In genomic region chr16:54290203-54291106, GRCh38 we compare ENCODE assay signal across 17 cellular contexts. TPM values are rescaled to one million over a fixed set of nuclear protein-coding genes. Genes with fewer than 3 reads are reported as not detected.
DNase-seq lines count a peak whose midpoint lies in the region; ATAC-seq and TF ChIP-seq lines count a peak whose summit lies in the region.
"Had no signal": no experiment of that assay in that cellular context is flagged by ENCODE, and none has a peak within 500 bp of the region (broad histone marks: within the 10 kb centered on the region; RNA-seq: fewer than 3 reads in every experiment).

No MANE protein-coding gene starts in this region.

- TF ChIP-seq CTCF in osteocyte (IDR thresholded peaks at IDR 0.05), result no peak

- intact Hi-C loops in activated T-helper 2 cell treated with anti-CD3 and anti-CD28 coated beads, Interferon-gamma antibody, Interleukin-2, Interleukin-4, amounts not matched to agents 10 μg/mL and 5 μg/mL and 100 μg/mL, durations not matched to agents 14 hours and 24 hours and 36 hours (cut with micrococcal nuclease), result loop anchor here (5.0 kb wide), 1 partner anchor 1082 kb away; no protein-coding TSS in a partner anchor
- intact Hi-C loops in right cardiac atrium (cut with DNase I), result no loop called here

- no peaks in the 10 kb centered on the region for H3K4me1 ChIP-seq in right cardiac atrium (ENCODE audit: control insufficient read depth, insufficient read depth, low read length)
- H3K4me1 ChIP-seq: prostate gland had no signal

- H3K4me3 ChIP-seq in right cardiac atrium (ENCODE audit: low read length), result peak overlapping the region; percentile 30
- H3K4me3 ChIP-seq: prostate gland, upper lobe of right lung had no signal

- H3K27ac ChIP-seq in right cardiac atrium (ENCODE audit: low read length), result no peak overlapping the region
- H3K27ac ChIP-seq: 22Rv1, prostate gland, upper lobe of right lung had no signal

- H3K27ac Mint-ChIP-seq in T-helper 1 cell treated with Interleukin-12 subunit alpha and Interleukin-12 subunit beta and Interleukin-4 antibody, amounts not matched to agents 30 μg/mL and 1 μg/mL, for 36 hours, result peak overlapping the region; percentile 58
- H3K27ac Mint-ChIP-seq in activated T-helper 2 cell treated with anti-CD3 and anti-CD28 coated beads, Interferon-gamma antibody, Interleukin-2, Interleukin-4, amounts not matched to agents 10 μg/mL and 5 μg/mL and 100 μg/mL, durations not matched to agents 14 hours and 24 hours and 36 hours, result peak overlapping the region; percentile 12
- H3K27ac Mint-ChIP-seq in osteocyte (ENCODE audit: unreplicated experiment), result no peak overlapping the region

- ATAC-seq in right cardiac atrium, result no peak
- no peak for ATAC-seq in HG03439 (IDR thresholded peaks at IDR 0.05; ENCODE audit: unreplicated experiment)
- ATAC-seq: HCT116, upper lobe of right lung had no signal

- H3K36me3 Mint-ChIP-seq in T-helper 1 cell treated with Interleukin-12 subunit alpha and Interleukin-12 subunit beta and Interleukin-4 antibody, amounts not matched to agents 30 μg/mL and 1 μg/mL, for 36 hours (ENCODE audit: low read depth), result peaks cover 10% of the 10 kb centered on the region
- peaks cover 7% of the 10 kb centered on the region for H3K36me3 Mint-ChIP-seq in activated T-helper 2 cell treated with anti-CD3 and anti-CD28 coated beads, Interferon-gamma antibody, Interleukin-2, Interleukin-4, amounts not matched to agents 10 μg/mL and 5 μg/mL and 100 μg/mL, durations not matched to agents 14 hours and 24 hours and 36 hours (ENCODE audit: low read depth)
- H3K36me3 Mint-ChIP-seq in osteocyte (ENCODE audit: unreplicated experiment), result no peaks in the 10 kb centered on the region

- peaks cover 7% of the 10 kb centered on the region for H3K4me1 Mint-ChIP-seq in T-helper 1 cell treated with Interleukin-12 subunit alpha and Interleukin-12 subunit beta and Interleukin-4 antibody, amounts not matched to agents 30 μg/mL and 1 μg/mL, for 36 hours (ENCODE audit: low read depth)
- peaks cover 8% of the 10 kb centered on the region for H3K4me1 Mint-ChIP-seq in activated T-helper 2 cell treated with anti-CD3 and anti-CD28 coated beads, Interferon-gamma antibody, Interleukin-2, Interleukin-4, amounts not matched to agents 10 μg/mL and 5 μg/mL and 100 μg/mL, durations not matched to agents 14 hours and 24 hours and 36 hours (ENCODE audit: low read depth)
- peaks cover 23% of the 10 kb centered on the region for H3K4me1 Mint-ChIP-seq in osteocyte (ENCODE audit: unreplicated experiment)

- 11% methylated on average over 60 of the region's 60 CpGs for WGBS in right cardiac atrium

- no peaks in the 10 kb centered on the region for H3K9me3 Mint-ChIP-seq in T-helper 1 cell treated with Interleukin-12 subunit alpha and Interleukin-12 subunit beta and Interleukin-4 antibody, amounts not matched to agents 30 μg/mL and 1 μg/mL, for 36 hours
- H3K9me3 Mint-ChIP-seq in activated T-helper 2 cell treated with anti-CD3 and anti-CD28 coated beads, Interferon-gamma antibody, Interleukin-2, Interleukin-4, amounts not matched to agents 10 μg/mL and 5 μg/mL and 100 μg/mL, durations not matched to agents 14 hours and 24 hours and 36 hours, result no peaks in the 10 kb centered on the region
- no peaks in the 10 kb centered on the region for H3K9me3 Mint-ChIP-seq in osteocyte (ENCODE audit: unreplicated experiment)

- H3K27me3 ChIP-seq in right cardiac atrium (ENCODE audit: control insufficient read depth, insufficient read depth), result no peaks in the 10 kb centered on the region

- H3K9me3 ChIP-seq in right cardiac atrium (ENCODE audit: control insufficient read depth, low read length), result no peaks in the 10 kb centered on the region
- H3K9me3 ChIP-seq: prostate gland, upper lobe of right lung had no signal

- H3K4me3 Mint-ChIP-seq in T-helper 1 cell treated with Interleukin-12 subunit alpha and Interleukin-12 subunit beta and Interleukin-4 antibody, amounts not matched to agents 30 μg/mL and 1 μg/mL, for 36 hours, result peak overlapping the region; percentile 23
- H3K4me3 Mint-ChIP-seq in activated T-helper 2 cell treated with anti-CD3 and anti-CD28 coated beads, Interferon-gamma antibody, Interleukin-2, Interleukin-4, amounts not matched to agents 10 μg/mL and 5 μg/mL and 100 μg/mL, durations not matched to agents 14 hours and 24 hours and 36 hours (ENCODE audit: low read depth), result no peak overlapping the region
- peak overlapping the region; percentile 11 for H3K4me3 Mint-ChIP-seq in osteocyte (ENCODE audit: unreplicated experiment)

- DNase-seq in T-helper 1 cell (no peak), right cardiac atrium (peak; percentile 18 to 66 (median 60)), osteocyte (ENCODE audit: extremely low spot score, unreplicated experiment) (no peak), NCI-H1436 treated with DMSO at 0.1 percent for 48 hours (lab: John Stamatoyannopoulos, UW) (no peak), foreskin melanocyte (no peak)
- DNase-seq in activated T-helper 2 cell treated with anti-CD3 and anti-CD28 coated beads, Interferon-gamma antibody, Interleukin-2, Interleukin-4, amounts not matched to agents 10 μg/mL and 5 μg/mL and 100 μg/mL, durations not matched to agents 14 hours and 24 hours and 36 hours (ENCODE audit: low spot score), result no peak
- DNase-seq: activated T-cell treated with anti-CD3 and anti-CD28 coated beads, Interleukin-2, amount 50 U/mL, for 1 hour; NCI-H187; NCI-H510A treated with DMSO at 0.1 percent for 48 hours; stimulated activated CD4-positive, alpha-beta T cell treated with anti-CD3 and anti-CD28 coated beads, Interleukin-2, amount 100 ng/mL, for 24 hours; stimulated activated CD8-positive, alpha-beta memory T cell treated with anti-CD3 and anti-CD28 coated beads, Interleukin-4, amount 100 ng/mL, for 48 hours; upper lobe of right lung had no signal

- H3K27me3 Mint-ChIP-seq in T-helper 1 cell treated with Interleukin-12 subunit alpha and Interleukin-12 subunit beta and Interleukin-4 antibody, amounts not matched to agents 30 μg/mL and 1 μg/mL, for 36 hours (ENCODE audit: low read depth), result peaks cover 64% of the 10 kb centered on the region
- peaks cover 61% of the 10 kb centered on the region for H3K27me3 Mint-ChIP-seq in activated T-helper 2 cell treated with anti-CD3 and anti-CD28 coated beads, Interferon-gamma antibody, Interleukin-2, Interleukin-4, amounts not matched to agents 10 μg/mL and 5 μg/mL and 100 μg/mL, durations not matched to agents 14 hours and 24 hours and 36 hours (ENCODE audit: low read depth)
- H3K27me3 Mint-ChIP-seq in osteocyte (ENCODE audit: unreplicated experiment), result peaks cover 75% of the 10 kb centered on the region

RNA-seq across cellular contexts. Expression of gene IRX3, which starts 3.9 kb away (rescaled TPM):
- total RNA-seq in activated T-helper 2 cell treated with anti-CD3 and anti-CD28 coated beads, Interferon-gamma antibody, Interleukin-2, Interleukin-4, amounts not matched to agents 10 μg/mL and 5 μg/mL and 100 μg/mL, durations not matched to agents 14 hours and 24 hours and 36 hours, result 0.74 and 0.96 TPM in 2 replicates
- total RNA-seq in right cardiac atrium (10 to 100 TPM in 3 of 4 donors, 1 to 10 TPM in 1; 9.4 to 17.8 (median 16.0) TPM), osteocyte (0.63 and 0.91 TPM in 2 replicates)
- polyA plus RNA-seq in right cardiac atrium, result 7.3 TPM

Comparison
In these comparisons a context has a peak if more than half of its experiments do, and no peak if none do; other contexts are left out.
1. DNase-seq: peak in right cardiac atrium (3 of 3); none in T-helper 1 cell (0 of 5), activated T-helper 2 cell treated with anti-CD3 and anti-CD28 coated beads, Interferon-gamma antibody, Interleukin-2, Interleukin-4, amounts not matched to agents 10 μg/mL and 5 μg/mL and 100 μg/mL, durations not matched to agents 14 hours and 24 hours and 36 hours (single experiment), osteocyte (single experiment), NCI-H1436 treated with DMSO at 0.1 percent for 48 hours (single experiment) and foreskin melanocyte (single experiment).